In genomic region chr3:65436580-65436979, GRCh38 we compare ENCODE assay signal across 8 cellular contexts.
DNase-seq lines count a peak whose midpoint lies in the region; ATAC-seq, FAIRE-seq and TF ChIP-seq lines count a peak whose summit lies in the region.

No MANE protein-coding gene starts in this region.

- no peaks in the 10 kb centered on the region for H4K20me1 ChIP-seq in K562 (replicated peaks; ENCODE audit: control insufficient read depth, insufficient read depth, low read length)

- no peaks in the 10 kb centered on the region for H3K4me1 ChIP-seq in K562 (replicated peaks in 1 of 2; ENCODE audit: control insufficient read depth in 2 of 2, insufficient read depth in 2 of 2, low read length in 2 of 2)

- peaks cover 7% of the 10 kb centered on the region for H3K4me1 Mint-ChIP-seq in nephron progenitor cell
- H3K4me1 Mint-ChIP-seq in T-helper 2 cell treated with Interferon-gamma antibody and Interleukin-4, amounts not matched to agents 5 μg/mL and 100 μg/mL, for 36 hours (ENCODE audit: low read depth), result no peaks in the 10 kb centered on the region

- no peak overlapping the region for H3K4me3 ChIP-seq in K562

- H3K9ac ChIP-seq in K562 (ENCODE audit: insufficient read depth in 1 of 2, low read depth in 2 of 2, low read length in 2 of 2), result no peak overlapping the region

- WGBS in K562 (ENCODE audit: insufficient coverage, low coverage, missing lambda C conversion rate), result 43% methylated on average over 1 of the region's 1 CpG

- H3K9me1 ChIP-seq in K562 (ENCODE audit: control insufficient read depth, insufficient read depth, low read length), result no peaks in the 10 kb centered on the region

- no peak overlapping the region for H3K27ac ChIP-seq in K562 (ENCODE audit: extremely low read depth, low read depth, low read length)

- no peak overlapping the region for H2AFZ ChIP-seq in K562 (ENCODE audit: low read depth, low read length)

- POLR2A ChIA-PET in K562 (lab: Yijun Ruan, JAX), result no interaction called here

- no peak for TF ChIP-seq EP300 in K562 (IDR thresholded peaks at IDR 0.05; ENCODE audit: low read length)

- no peak for FAIRE-seq in K562 (lab: Jason Lieb, UNC)

- H3K36me3 Mint-ChIP-seq in nephron progenitor cell (ENCODE audit: low read depth), result peaks cover 50% of the 10 kb centered on the region
- no peaks in the 10 kb centered on the region for H3K36me3 Mint-ChIP-seq in T-helper 2 cell treated with Interferon-gamma antibody and Interleukin-4, amounts not matched to agents 5 μg/mL and 100 μg/mL, for 36 hours (ENCODE audit: low read depth)

- no peak overlapping the region for H3K4me3 Mint-ChIP-seq in nephron progenitor cell
- no peak overlapping the region for H3K4me3 Mint-ChIP-seq in T-helper 2 cell treated with Interferon-gamma antibody and Interleukin-4, amounts not matched to agents 5 μg/mL and 100 μg/mL, for 36 hours

- no peaks in the 10 kb centered on the region for H3K9me3 Mint-ChIP-seq in nephron progenitor cell
- H3K9me3 Mint-ChIP-seq in T-helper 2 cell treated with Interferon-gamma antibody and Interleukin-4, amounts not matched to agents 5 μg/mL and 100 μg/mL, for 36 hours, result no peaks in the 10 kb centered on the region

- CTCF ChIA-PET in K562 (lab: Yijun Ruan, JAX; ENCODE audit: low intra/inter-chr PET ratio), result no interaction called here

- H3K9me3 ChIP-seq in K562 (replicated peaks; ENCODE audit: control insufficient read depth, insufficient read depth, low read depth, low read length), result no peaks in the 10 kb centered on the region

- ATAC-seq in K562, result 0 out of 3 replicates have a peak, but pooled peaks have one; percentile 53
- no peak for ATAC-seq in HG03378 (IDR thresholded peaks at IDR 0.05; ENCODE audit: unreplicated experiment)
- ATAC-seq in GM18907 (IDR thresholded peaks at IDR 0.05; ENCODE audit: unreplicated experiment), result no peak

- H3K79me2 ChIP-seq in K562 (ENCODE audit: control insufficient read depth, insufficient read depth, low read length), result no peaks in the 10 kb centered on the region

- no TSS peak for BruUV-seq in K562 (replicated peaks; lab: Mats Ljungman, UMichigan)

- in situ Hi-C loops in K562 (cut with MboI), result no loop called here

- H3K36me3 ChIP-seq in K562 (ENCODE audit: control insufficient read depth, insufficient read depth, low read length), result peaks cover 71% of the 10 kb centered on the region; the same call in 2 of the 3 replicates

- no peak overlapping the region for H3K27ac Mint-ChIP-seq in nephron progenitor cell
- H3K27ac Mint-ChIP-seq in T-helper 2 cell treated with Interferon-gamma antibody and Interleukin-4, amounts not matched to agents 5 μg/mL and 100 μg/mL, for 36 hours, result no peak overlapping the region

- TF ChIP-seq RAD21 in K562 (CRISPR knock-in tag; conservative IDR thresholded peaks at IDR 0.05 in 1 of 2, IDR thresholded peaks at IDR 0.05 in 1 of 2), result peak; percentile 41 to 68

- no peaks in the 10 kb centered on the region for H3K27me3 ChIP-seq in K562 (ENCODE audit: control insufficient read depth in 2 of 2, insufficient read depth in 2 of 2, low read length in 2 of 2)

- DNase-seq in ELF-1 (ENCODE audit: low read depth, low spot score), result peak; percentile 39
- peak; percentile 22 for DNase-seq in M059J (ENCODE audit: low read depth)
- DNase-seq in K562 (ENCODE audit: extremely low read depth in 1 of 4, low spot score in 3 of 4), result peak in 2 of 4 experiments; percentile 6 to 10
- DNase-seq in nephron progenitor cell, result peak; percentile 45
- DNase-seq in T-helper 2 cell treated with Interferon-gamma antibody and Interleukin-4, amounts not matched to agents 5 μg/mL and 100 μg/mL, for 36 hours (ENCODE audit: low spot score), result no peak
- no peak for DNase-seq in AG08395 (ENCODE audit: low spot score)

- no peak for TF ChIP-seq POLR2A in K562 (conservative IDR thresholded peaks at IDR 0.05)

- no peak overlapping the region for H3K4me2 ChIP-seq in K562 (ENCODE audit: insufficient read depth, low read length)

- no peaks in the 10 kb centered on the region for H3K27me3 Mint-ChIP-seq in nephron progenitor cell (ENCODE audit: low read depth, poor library complexity)
- H3K27me3 Mint-ChIP-seq in T-helper 2 cell treated with Interferon-gamma antibody and Interleukin-4, amounts not matched to agents 5 μg/mL and 100 μg/mL, for 36 hours (ENCODE audit: low read depth), result no peaks in the 10 kb centered on the region

- TF ChIP-seq CTCF in K562 (IDR thresholded peaks at IDR 0.05 in 2 of 3, conservative IDR thresholded peaks at IDR 0.05 in 1 of 3; ENCODE audit: insufficient read depth in 2 of 3, low read depth in 1 of 3, low read length in 3 of 3), result peak; percentile 40 to 55 (median 55); a peak in 5 of 6 replicates
- TF ChIP-seq CTCF in nephron progenitor cell (IDR thresholded peaks at IDR 0.05), result peak; percentile 66

- intact Hi-C loops in K562 (cut with micrococcal nuclease), result loop anchor here (1.0 to 5.0 kb wide), 2 partner anchors 94 to 316 kb away; no protein-coding TSS in a partner anchor

TF ChIP-seq in K562, 482 proteins besides CTCF, POLR2A, EP300 and RAD21:
- TF ChIP-seq STAG1 (CRISPR knock-in tag; IDR thresholded peaks at IDR 0.05; ENCODE audit: borderline replicate concordance) (peak; percentile 25; the same call in 1 of the 2 replicates), MTA3 (IDR thresholded peaks at IDR 0.05; ENCODE audit: borderline replicate concordance) (no peak)

Comparison
In these comparisons a context has a peak if more than half of its experiments do, and no peak if none do; other contexts are left out.
1. DNase-seq: peak in ELF-1 (single experiment), M059J (single experiment) and nephron progenitor cell (single experiment); none in T-helper 2 cell treated with Interferon-gamma antibody and Interleukin-4, amounts not matched to agents 5 μg/mL and 100 μg/mL, for 36 hours (single experiment) and AG08395 (single experiment).